13 cellular contexts compared by ENCODE assay signal in genomic region chr14:56196274-56196673, GRCh38.
DNase-seq lines count a peak whose midpoint lies in the region; ATAC-seq, FAIRE-seq and TF ChIP-seq lines count a peak whose summit lies in the region.
"Had no signal": no experiment of that assay in that cellular context is flagged by ENCODE, and none has a peak within 500 bp of the region (broad histone marks: within the 10 kb centered on the region; RNA-seq: fewer than 3 reads in every experiment).

No MANE protein-coding gene starts in this region.

- FAIRE-seq in A549 (lab: Jason Lieb, UNC), result no peak
- FAIRE-seq: HepG2 had no signal

- no peaks in the 10 kb centered on the region for H3K27me3 ChIP-seq in CD4-positive, alpha-beta T cell (ENCODE audit: control insufficient read depth, insufficient read depth, low read length)
- H3K27me3 ChIP-seq in SJCRH30 (no peaks in the 10 kb centered on the region), gastroesophageal sphincter (no peaks in the 10 kb centered on the region)
- H3K27me3 ChIP-seq: heart right ventricle had no signal

- no peaks in the 10 kb centered on the region for H3K9me3 Mint-ChIP-seq in CD4-positive, alpha-beta T cell
- no peaks in the 10 kb centered on the region for H3K9me3 Mint-ChIP-seq in effector memory CD8-positive, alpha-beta T cell
- H3K9me3 Mint-ChIP-seq: activated T-cell treated with anti-CD3 and anti-CD28 coated beads, Interleukin-2, amount 50 U/mL, for 24 hours had no signal

- H3K4me3 ChIP-seq in A549, result no peak overlapping the region
- peak overlapping the region; percentile 43 for H3K4me3 ChIP-seq in SJCRH30
- H3K4me3 ChIP-seq in gastroesophageal sphincter, result no peak overlapping the region
- H3K4me3 ChIP-seq: skin epidermis had no signal

- CTCF ChIA-PET in A549 (lab: Yijun Ruan, JAX), result interaction anchor here (1.8 kb wide), 1 partner anchor 26 kb away, joined by 4 read pairs; no protein-coding TSS in a partner anchor
- CTCF ChIA-PET in CD4-positive, alpha-beta T cell (lab: Charles Lee), result no interaction called here

- ATAC-seq in A549 (no peak), gastroesophageal sphincter (peak; percentile 44), HG02870 (IDR thresholded peaks at IDR 0.05; ENCODE audit: unreplicated experiment) (no peak)
- ATAC-seq in CD4-positive, alpha-beta T cell (ENCODE audit: poor library complexity), result no peak
- ATAC-seq in effector memory CD8-positive, alpha-beta T cell (replicated peaks), result no peak
- ATAC-seq: HepG2 had no signal

- DNase-seq in A549 (ENCODE audit: low read depth in 1 of 2, low spot score in 1 of 2), result no peak
- no peak for DNase-seq in CD4-positive, alpha-beta T cell
- peak in 1 of 2 experiments; percentile 10 for DNase-seq in SJCRH30
- DNase-seq in posterior vena cava (ENCODE audit: low spot score), result no peak
- no peak for DNase-seq in effector memory CD8-positive, alpha-beta T cell
- DNase-seq in NCI-H2227 (lab: John Stamatoyannopoulos, UW; ENCODE audit: unreplicated experiment), result no peak
- DNase-seq: cerebellar nuclear complex had no signal

- TF ChIP-seq POLR2A in A549 (IDR thresholded peaks at IDR 0.05; ENCODE audit: low read length), result no peak
- TF ChIP-seq POLR2A in gastroesophageal sphincter (IDR thresholded peaks at IDR 0.05), result no peak

- H3K4me3 Mint-ChIP-seq in CD4-positive, alpha-beta T cell, result no peak overlapping the region
- no peak overlapping the region for H3K4me3 Mint-ChIP-seq in effector memory CD8-positive, alpha-beta T cell
- H3K4me3 Mint-ChIP-seq: activated T-cell treated with anti-CD3 and anti-CD28 coated beads, Interleukin-2, amount 50 U/mL, for 24 hours had no signal

- peaks cover 27% of the 10 kb centered on the region for H3K4me1 Mint-ChIP-seq in CD4-positive, alpha-beta T cell (ENCODE audit: low read depth)
- peaks cover 9 to 15% of the 10 kb centered on the region in 2 donors for H3K4me1 Mint-ChIP-seq in effector memory CD8-positive, alpha-beta T cell (ENCODE audit: low read depth in 2 of 2)

- no peak for TF ChIP-seq RAD21 in A549 (conservative IDR thresholded peaks at IDR 0.05 in 1 of 2, IDR thresholded peaks at IDR 0.05 in 1 of 2)

- 47% methylated on average over 2 of the region's 2 CpGs for WGBS in A549 (ENCODE audit: missing lambda C conversion rate)
- 48 to 69% methylated on average over 2 of the region's 2 CpGs for WGBS in gastroesophageal sphincter (ENCODE audit: low coverage in 1 of 2), 2 donors

- no peaks in the 10 kb centered on the region for H3K27me3 Mint-ChIP-seq in CD4-positive, alpha-beta T cell
- no peaks in the 10 kb centered on the region for H3K27me3 Mint-ChIP-seq in effector memory CD8-positive, alpha-beta T cell
- H3K27me3 Mint-ChIP-seq: activated T-cell treated with anti-CD3 and anti-CD28 coated beads, Interleukin-2, amount 50 U/mL, for 24 hours had no signal

- no peak for TF ChIP-seq CTCF in A549 (IDR thresholded peaks at IDR 0.05)
- no peak for TF ChIP-seq CTCF in CD4-positive, alpha-beta T cell (IDR thresholded peaks at IDR 0.05)
- TF ChIP-seq CTCF in gastroesophageal sphincter (IDR thresholded peaks at IDR 0.05), result no peak

- H3K36me3 Mint-ChIP-seq in CD4-positive, alpha-beta T cell (ENCODE audit: low read depth), result no peaks in the 10 kb centered on the region
- H3K36me3 Mint-ChIP-seq in effector memory CD8-positive, alpha-beta T cell (ENCODE audit: insufficient read depth), result no peaks in the 10 kb centered on the region

- peaks cover 36% of the 10 kb centered on the region for H3K4me1 ChIP-seq in A549
- peaks cover 23% of the 10 kb centered on the region for H3K4me1 ChIP-seq in SJCRH30
- peaks cover 5 to 39% (median 6%) of the 10 kb centered on the region in 3 donors for H3K4me1 ChIP-seq in gastroesophageal sphincter

- no peaks in the 10 kb centered on the region for H3K36me3 ChIP-seq in SJCRH30
- H3K36me3 ChIP-seq in gastroesophageal sphincter, result no peaks in the 10 kb centered on the region
- H3K36me3 ChIP-seq: heart right ventricle had no signal

- H3K27ac ChIP-seq in A549 (peak overlapping the region in 1 of 2 experiments; percentile 4; a peak in 1 of 6 replicates), SJCRH30 (peak overlapping the region; percentile 58), gastroesophageal sphincter (peak overlapping the region; percentile 5 to 26 (median 10))
- no peak overlapping the region for H3K27ac ChIP-seq in CD4-positive, alpha-beta T cell (ENCODE audit: low read depth, low read length)

- H3K9me3 ChIP-seq in A549 (peaks cover 3% of the 10 kb centered on the region; the same call in 1 of the 3 replicates), SJCRH30 (replicated peaks) (no peaks in the 10 kb centered on the region), gastroesophageal sphincter (no peaks in the 10 kb centered on the region)
- H3K9me3 ChIP-seq in CD4-positive, alpha-beta T cell (ENCODE audit: control insufficient read depth, low read length), result no peaks in the 10 kb centered on the region
- H3K9me3 ChIP-seq: heart right ventricle had no signal

- H3K27ac Mint-ChIP-seq in CD4-positive, alpha-beta T cell, result peak overlapping the region; percentile 20
- no peak overlapping the region for H3K27ac Mint-ChIP-seq in effector memory CD8-positive, alpha-beta T cell

- TF ChIP-seq EP300 in A549 (IDR thresholded peaks at IDR 0.05), result no peak
- TF ChIP-seq EP300 in gastroesophageal sphincter (IDR thresholded peaks at IDR 0.05), result no peak

- H3K4me2 ChIP-seq in A549, result peak overlapping the region; percentile 48

- POLR2A ChIA-PET in A549 (lab: Yijun Ruan, JAX), result no interaction called here
- POLR2A ChIA-PET in CD4-positive, alpha-beta T cell (lab: Charles Lee), result interaction anchor here (0.6 to 1.4 kb wide), 2 partner anchors 19 to 711 kb away, joined by 3 read pairs; no protein-coding TSS in a partner anchor

- intact Hi-C loops in CD4-positive, alpha-beta T cell (cut with DNase I, micrococcal nuclease), result no loop called here
- intact Hi-C loops in posterior vena cava (cut with DNase I), result no loop called here

TF ChIP-seq in A549, 52 proteins besides CTCF, POLR2A, EP300 and RAD21:
- no peak for TF ChIP-seq PHF8 (IDR thresholded peaks at IDR 0.05; ENCODE audit: borderline replicate concordance, low read depth)
- no peak for TF ChIP-seq MAFK (IDR thresholded peaks at IDR 0.05; ENCODE audit: partially characterized antibody)
- TF ChIP-seq ZC3H11A (IDR thresholded peaks at IDR 0.05), result no peak
- no peak for TF ChIP-seq ZSCAN20 (CRISPR knock-in tag; IDR thresholded peaks at IDR 0.05)
